ENCODE assay signal across 25 cellular contexts in genomic region chr18:50492061-50492460, GRCh38.
"Had no signal": no experiment of that assay in that cellular context is flagged by ENCODE, and none has a peak within 500 bp of the region (broad histone marks: within the 10 kb centered on the region; RNA-seq: fewer than 3 reads in every experiment).

No MANE protein-coding gene starts in this region.

- H3K27me3 Mint-ChIP-seq: activated naive CD8-positive, alpha-beta T cell; dendritic cell treated with granulocyte-macrophage colony-stimulating factor and Interleukin-4, amounts not matched to agents 40 ng/mL and 50 ng/mL, for 4 days had no signal

- H3K36me3 Mint-ChIP-seq: activated naive CD8-positive, alpha-beta T cell had no signal

- H3K27me3 ChIP-seq: brain microvascular endothelial cell, dorsolateral prefrontal cortex, esophagus muscularis mucosa, gastroesophageal sphincter had no signal

- ATAC-seq: activated CD8-positive, alpha-beta T cell treated with anti-CD3 and anti-CD28 coated beads for 36 hours; activated T-cell treated with anti-CD3 and anti-CD28 coated beads, Interleukin-2, amount 50 U/mL, for 4 hours; activated T-helper 17 cell treated with anti-CD3 and anti-CD28 coated beads, Interleukin-2, amount 50 U/mL, for 72 hours; gastroesophageal sphincter had no signal

- DNase-seq: activated CD4-positive, alpha-beta T cell treated with anti-CD3 and anti-CD28 coated beads for 48 hours; activated CD4-positive, alpha-beta T cell treated with anti-CD3 and anti-CD28 coated beads, Interleukin-2, amount 50 U/mL, for 1 hour; activated CD4-positive, alpha-beta T cell treated with anti-CD3 and anti-CD28 coated beads, Interleukin-2, amount 50 U/mL, for 48 hours; activated CD8-positive, alpha-beta memory T cell treated with anti-CD3 and anti-CD28 coated beads for 24 hours; activated CD8-positive, alpha-beta T cell treated with anti-CD3 and anti-CD28 coated beads for 36 hours; activated effector memory CD4-positive, alpha-beta T cell treated with Interleukin-2 at 50 U/mL for 16 hours; activated gamma-delta T cell treated with Interleukin-2 at 50 U/mL for 16 hours; activated naive CD4-positive, alpha-beta T cell treated with anti-CD3 and anti-CD28 coated beads, Interleukin-2, amount 50 U/mL, for 16 hours; activated naive CD4-positive, alpha-beta T cell treated with Interleukin-2 at 50 U/mL for 16 hours; activated T-cell treated with anti-CD3 and anti-CD28 coated beads, Interleukin-2, amount 50 U/mL, for 4 hours; amniotic stem cell; brain microvascular endothelial cell; dorsolateral prefrontal cortex; effector memory CD4-positive, alpha-beta T cell; erythroblast; foreskin melanocyte; head of caudate nucleus; T-helper 2 cell had no signal

- H3K4me1 Mint-ChIP-seq: activated T-helper 17 cell treated with anti-CD3 and anti-CD28 coated beads, Interleukin-2, amount 50 U/mL, for 72 hours; central memory CD8-positive, alpha-beta T cell had no signal

- H3K4me3 ChIP-seq: coronary artery, dorsolateral prefrontal cortex, esophagus muscularis mucosa, gastroesophageal sphincter had no signal

- H3K4me1 ChIP-seq: esophagus muscularis mucosa, gastroesophageal sphincter had no signal

- H3K27ac ChIP-seq: brain microvascular endothelial cell, coronary artery, dorsolateral prefrontal cortex, esophagus muscularis mucosa, gastroesophageal sphincter had no signal

- H3K9me3 Mint-ChIP-seq: activated CD8-positive, alpha-beta T cell treated with anti-CD3 and anti-CD28 coated beads for 36 hours; activated T-helper 17 cell treated with anti-CD3 and anti-CD28 coated beads, Interleukin-2, amount 50 U/mL, for 72 hours; central memory CD8-positive, alpha-beta T cell had no signal

- H3K4me3 Mint-ChIP-seq: activated CD8-positive, alpha-beta T cell treated with anti-CD3 and anti-CD28 coated beads for 36 hours; activated naive CD8-positive, alpha-beta T cell; activated T-cell treated with anti-CD3 and anti-CD28 coated beads, Interleukin-2, amount 50 U/mL, for 4 hours; activated T-helper 17 cell treated with anti-CD3 and anti-CD28 coated beads, Interleukin-2, amount 50 U/mL, for 72 hours; central memory CD8-positive, alpha-beta T cell; dendritic cell treated with granulocyte-macrophage colony-stimulating factor and Interleukin-4, amounts not matched to agents 40 ng/mL and 50 ng/mL, for 4 days had no signal

- H3K36me3 ChIP-seq: brain microvascular endothelial cell, esophagus muscularis mucosa, gastroesophageal sphincter had no signal

- H3K27ac Mint-ChIP-seq: activated CD8-positive, alpha-beta T cell treated with anti-CD3 and anti-CD28 coated beads for 36 hours; activated naive CD8-positive, alpha-beta T cell; activated T-helper 17 cell treated with anti-CD3 and anti-CD28 coated beads, Interleukin-2, amount 50 U/mL, for 72 hours; dendritic cell treated with granulocyte-macrophage colony-stimulating factor and Interleukin-4, amounts not matched to agents 40 ng/mL and 50 ng/mL, for 4 days had no signal
